Comparison of ENCODE assay signal across 14 cellular contexts in genomic region chr4:24550773-24551172, GRCh38.
"Had no signal": no experiment of that assay in that cellular context is flagged by ENCODE, and none has a peak within 500 bp of the region (broad histone marks: within the 10 kb centered on the region; RNA-seq: fewer than 3 reads in every experiment).

No MANE protein-coding gene starts in this region.

- H3K27me3 Mint-ChIP-seq: activated naive CD8-positive, alpha-beta T cell; effector memory CD8-positive, alpha-beta T cell; naive thymus-derived CD8-positive, alpha-beta T cell; stimulated activated naive B cell treated with anti-CD40 and anti-IgM and Interleukin-4, amounts not matched to agents 10 μg/mL and 1 μg/mL and 100 μg/mL, for 72 hours had no signal

- H3K9me3 Mint-ChIP-seq: effector memory CD8-positive, alpha-beta T cell; naive thymus-derived CD8-positive, alpha-beta T cell; stimulated activated naive B cell treated with anti-CD40 and anti-IgM and Interleukin-4, amounts not matched to agents 10 μg/mL and 1 μg/mL and 100 μg/mL, for 72 hours had no signal

- H3K27ac Mint-ChIP-seq: activated naive CD8-positive, alpha-beta T cell; naive thymus-derived CD8-positive, alpha-beta T cell; stimulated activated naive B cell treated with anti-CD40 and anti-IgM and Interleukin-4, amounts not matched to agents 10 μg/mL and 1 μg/mL and 100 μg/mL, for 72 hours had no signal

- DNase-seq: activated CD4-positive, alpha-beta T cell treated with anti-CD3 and anti-CD28 coated beads, Interleukin-2, amount 50 U/mL, for 4 hours; effector memory CD8-positive, alpha-beta T cell; foreskin melanocyte; hypothalamus; mesendoderm; naive thymus-derived CD8-positive, alpha-beta T cell; ovary; spleen; stimulated activated naive B cell treated with anti-CD40 and anti-IgM and Interleukin-4, amounts not matched to agents 10 μg/mL and 1 μg/mL and 100 μg/mL, for 72 hours; WERI-Rb-1 had no signal

- H3K4me3 Mint-ChIP-seq: activated naive CD8-positive, alpha-beta T cell; naive thymus-derived CD8-positive, alpha-beta T cell; stimulated activated naive B cell treated with anti-CD40 and anti-IgM and Interleukin-4, amounts not matched to agents 10 μg/mL and 1 μg/mL and 100 μg/mL, for 72 hours had no signal

- ATAC-seq: effector memory CD8-positive, alpha-beta T cell; left lobe of liver; naive thymus-derived CD8-positive, alpha-beta T cell; sciatic nerve; stimulated activated naive B cell treated with anti-CD40 and anti-IgM and Interleukin-4, amounts not matched to agents 10 μg/mL and 1 μg/mL and 100 μg/mL, for 72 hours had no signal

- H3K27ac ChIP-seq: epithelial cell of prostate, ovary, spleen, WERI-Rb-1 had no signal

- H3K4me3 ChIP-seq: ovary, spleen had no signal

- H3K9me3 ChIP-seq: ovary, spleen had no signal

- H3K27me3 ChIP-seq: ovary, spleen had no signal

- H3K36me3 ChIP-seq: ovary had no signal
